In the genomic region with DNA sequence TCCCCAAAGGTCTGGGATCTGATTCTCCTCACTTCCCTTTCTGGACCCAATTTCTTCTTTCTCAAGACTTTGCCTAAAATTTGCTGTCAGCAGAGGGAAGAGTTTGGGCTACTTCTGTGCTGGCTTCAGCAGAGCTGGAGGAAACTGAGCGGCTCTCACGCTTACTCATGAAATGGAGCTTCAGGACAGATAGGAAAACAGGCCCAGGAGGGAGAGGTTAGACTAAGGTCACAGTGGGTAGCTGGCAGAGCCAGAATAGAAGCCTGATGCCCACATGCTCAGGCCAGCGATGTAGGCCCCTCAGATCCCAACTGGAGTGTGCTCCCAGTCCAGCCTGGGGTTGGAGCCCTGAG, we compare ENCODE assay signal across 8 cellular contexts. TPM values are rescaled to one million over a fixed set of nuclear protein-coding genes. Genes with fewer than 3 reads are reported as not detected.
A peak's percentile ranks its signal among the peaks of the same experiment; 100 is the strongest.
DNase-seq lines count a peak whose midpoint lies in the region; ATAC-seq and TF ChIP-seq lines count a peak whose summit lies in the region.

No MANE protein-coding gene starts in this region.

- H3K27me3 ChIP-seq in heart right ventricle: no peaks in the 10 kb centered on the region

- peak overlapping the region; percentile 98 for H3K4me3 ChIP-seq in AG10803 (ENCODE audit: low read length)
- H3K4me3 ChIP-seq in HEK293 (ENCODE audit: low read depth, low read length): peak overlapping the region; percentile 71
- peak overlapping the region; percentile 71 to 94 (median 84) for H3K4me3 ChIP-seq in heart right ventricle

- no peak overlapping the region for H3K27ac ChIP-seq in HEK293 (ENCODE audit: extremely low read depth, low read depth, low read length)
- H3K27ac ChIP-seq in heart right ventricle: peak overlapping the region; percentile 42 to 94 (median 90)
- no peak overlapping the region for H3K27ac ChIP-seq in caudate nucleus (ENCODE audit: low read depth, low read length)

- peaks cover 20% of the 10 kb centered on the region for H3K4me1 Mint-ChIP-seq in activated CD8-positive, alpha-beta T cell treated with anti-CD3 and anti-CD28 coated beads, Interleukin-2, amount 10 ng/mL, durations not matched to agents 7 days and 5 days (ENCODE audit: low read depth)

- H3K27ac Mint-ChIP-seq in activated CD8-positive, alpha-beta T cell treated with anti-CD3 and anti-CD28 coated beads, Interleukin-2, amount 10 ng/mL, durations not matched to agents 7 days and 5 days: peak overlapping the region; percentile 83

- intact Hi-C loops in heart right ventricle (cut with DNase I): loop anchor here in 8 of 10 donors (1.0 to 10.0 kb wide), 6 partner anchors 48 to 68 kb away; a partner anchor contains a TSS
- intact Hi-C loops in sciatic nerve (cut with DNase I): no loop called here

- TF ChIP-seq CTCF in AG10803 (conservative IDR thresholded peaks at IDR 0.05; ENCODE audit: low read length) (no peak), HEK293 (tag by site-specific recombination; IDR thresholded peaks at IDR 0.05) (no peak), heart right ventricle (IDR thresholded peaks at IDR 0.05) (no peak)

- no peaks in the 10 kb centered on the region for H3K27me3 Mint-ChIP-seq in activated CD8-positive, alpha-beta T cell treated with anti-CD3 and anti-CD28 coated beads, Interleukin-2, amount 10 ng/mL, durations not matched to agents 7 days and 5 days (ENCODE audit: low read depth)

- H3K36me3 ChIP-seq in HEK293 (ENCODE audit: control insufficient read depth in 2 of 2, insufficient read depth in 1 of 2, low read length in 2 of 2) (peaks cover 0 to 21% of the 10 kb centered on the region in 2 experiments; a peak in 1 of 3 replicates), heart right ventricle (peaks cover 0 to 26% (median 6%) of the 10 kb centered on the region in 9 donors)

- H3K4me3 Mint-ChIP-seq in activated CD8-positive, alpha-beta T cell treated with anti-CD3 and anti-CD28 coated beads, Interleukin-2, amount 10 ng/mL, durations not matched to agents 7 days and 5 days: peak overlapping the region; percentile 92

- no peaks in the 10 kb centered on the region for H3K9me3 Mint-ChIP-seq in activated CD8-positive, alpha-beta T cell treated with anti-CD3 and anti-CD28 coated beads, Interleukin-2, amount 10 ng/mL, durations not matched to agents 7 days and 5 days (ENCODE audit: insufficient read depth)

- H3K4me1 ChIP-seq in HEK293 (ENCODE audit: control insufficient read depth, insufficient read depth, low read length): no peaks in the 10 kb centered on the region
- H3K4me1 ChIP-seq in heart right ventricle: peaks cover 3 to 40% (median 25%) of the 10 kb centered on the region in 9 donors

- POLR2A ChIA-PET in HEK293 (lab: Yijun Ruan, JAX): interaction anchor here (0.9 to 1.2 kb wide), 3 partner anchors 72 to 949 kb away, joined by 3 read pairs; no protein-coding TSS in a partner anchor
- POLR2A ChIA-PET in activated CD8-positive, alpha-beta T cell treated with anti-CD3 and anti-CD28 coated beads, Interleukin-2, amount 10 ng/mL, durations not matched to agents 7 days and 5 days (lab: Charles Lee): interaction anchor here (1.2 kb wide), 2 partner anchors 29 to 55 kb away, joined by 5 to 8 read pairs; no protein-coding TSS in a partner anchor

- peak; percentile 32 for DNase-seq in AG10803 (ENCODE audit: low read depth)
- DNase-seq in activated CD8-positive, alpha-beta T cell treated with anti-CD3 and anti-CD28 coated beads, Interleukin-2, amount 10 ng/mL, durations not matched to agents 7 days and 5 days: no peak
- no peak for DNase-seq in heart right ventricle
- no peak for DNase-seq in sciatic nerve (ENCODE audit: low spot score)
- no peak for DNase-seq in dedifferentiated amniotic fluid mesenchymal stem cell (ENCODE audit: extremely low spot score)
- no peak for DNase-seq in caudate nucleus (lab: John Stamatoyannopoulos, UW)
- no peak for DNase-seq in NOMO-1 treated with DMSO at 0.1 percent for 48 hours (lab: John Stamatoyannopoulos, UW; ENCODE audit: unreplicated experiment)

- CTCF ChIA-PET in HEK293 (lab: Yijun Ruan, JAX): interaction anchor here (0.7 to 1.1 kb wide), 3 partner anchors 23 to 347 kb away, joined by 3 to 4 read pairs (median 3); no protein-coding TSS in a partner anchor
- CTCF ChIA-PET in activated CD8-positive, alpha-beta T cell treated with anti-CD3 and anti-CD28 coated beads, Interleukin-2, amount 10 ng/mL, durations not matched to agents 7 days and 5 days (lab: Charles Lee): interaction anchor here (1.3 to 2.7 kb wide), 2 partner anchors 48 to 72 kb away, joined by 3 to 16 read pairs; no protein-coding TSS in a partner anchor

- no peaks in the 10 kb centered on the region for H3K36me3 Mint-ChIP-seq in activated CD8-positive, alpha-beta T cell treated with anti-CD3 and anti-CD28 coated beads, Interleukin-2, amount 10 ng/mL, durations not matched to agents 7 days and 5 days (ENCODE audit: low read depth)

- H3K9me3 ChIP-seq in HEK293 (ENCODE audit: control insufficient read depth, insufficient read depth, low read depth, low read length) (no peaks in the 10 kb centered on the region), heart right ventricle (no peaks in the 10 kb centered on the region)

- WGBS in heart right ventricle, 2 donors: 2 to 5% methylated on average over 3 of the region's 3 CpGs

- no peak for ATAC-seq in activated CD8-positive, alpha-beta T cell treated with anti-CD3 and anti-CD28 coated beads, Interleukin-2, amount 10 ng/mL, durations not matched to agents 7 days and 5 days
- ATAC-seq in heart right ventricle (peak; percentile 66 to 81 (median 69)), sciatic nerve (peak; percentile 52)

TF ChIP-seq in HEK293, 187 proteins besides CTCF, POLR2A, EP300 and RAD21 (continues in another document):
- no peak for TF ChIP-seq ZFP37 (tag by site-specific recombination; IDR thresholded peaks at IDR 0.05)
- no peak for TF ChIP-seq ZNF121 (tag by site-specific recombination; IDR thresholded peaks at IDR 0.05)
- TF ChIP-seq, protein P1, sequence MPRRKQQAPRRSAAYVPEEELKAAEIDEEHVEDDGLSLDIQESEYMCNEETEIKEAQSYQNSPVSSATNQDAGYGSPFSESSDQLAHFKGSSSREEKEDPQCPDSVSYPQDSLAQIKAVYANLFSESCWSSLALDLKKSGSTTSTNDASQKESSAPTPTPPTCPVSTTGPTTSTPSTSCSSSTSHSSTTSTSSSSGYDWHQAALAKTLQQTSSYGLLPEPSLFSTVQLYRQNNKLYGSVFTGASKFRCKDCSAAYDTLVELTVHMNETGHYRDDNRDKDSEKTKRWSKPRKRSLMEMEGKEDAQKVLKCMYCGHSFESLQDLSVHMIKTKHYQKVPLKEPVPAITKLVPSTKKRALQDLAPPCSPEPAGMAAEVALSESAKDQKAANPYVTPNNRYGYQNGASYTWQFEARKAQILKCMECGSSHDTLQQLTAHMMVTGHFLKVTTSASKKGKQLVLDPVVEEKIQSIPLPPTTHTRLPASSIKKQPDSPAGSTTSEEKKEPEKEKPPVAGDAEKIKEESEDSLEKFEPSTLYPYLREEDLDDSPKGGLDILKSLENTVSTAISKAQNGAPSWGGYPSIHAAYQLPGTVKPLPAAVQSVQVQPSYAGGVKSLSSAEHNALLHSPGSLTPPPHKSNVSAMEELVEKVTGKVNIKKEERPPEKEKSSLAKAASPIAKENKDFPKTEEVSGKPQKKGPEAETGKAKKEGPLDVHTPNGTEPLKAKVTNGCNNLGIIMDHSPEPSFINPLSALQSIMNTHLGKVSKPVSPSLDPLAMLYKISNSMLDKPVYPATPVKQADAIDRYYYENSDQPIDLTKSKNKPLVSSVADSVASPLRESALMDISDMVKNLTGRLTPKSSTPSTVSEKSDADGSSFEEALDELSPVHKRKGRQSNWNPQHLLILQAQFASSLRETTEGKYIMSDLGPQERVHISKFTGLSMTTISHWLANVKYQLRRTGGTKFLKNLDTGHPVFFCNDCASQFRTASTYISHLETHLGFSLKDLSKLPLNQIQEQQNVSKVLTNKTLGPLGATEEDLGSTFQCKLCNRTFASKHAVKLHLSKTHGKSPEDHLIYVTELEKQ (tag by site-specific recombination; IDR thresholded peaks at IDR 0.05; ENCODE audit: borderline replicate concordance): no peak
- no peak for TF ChIP-seq ZNF112 (tag by site-specific recombination; IDR thresholded peaks at IDR 0.05)
- no peak for TF ChIP-seq ZEB2 (tag by site-specific recombination; IDR thresholded peaks at IDR 0.05)
- no peak for TF ChIP-seq SCRT1 (tag by site-specific recombination; IDR thresholded peaks at IDR 0.05; ENCODE audit: borderline replicate concordance)
- TF ChIP-seq KLF1 (tag by site-specific recombination; IDR thresholded peaks at IDR 0.05): no peak
- TF ChIP-seq, protein P2, sequence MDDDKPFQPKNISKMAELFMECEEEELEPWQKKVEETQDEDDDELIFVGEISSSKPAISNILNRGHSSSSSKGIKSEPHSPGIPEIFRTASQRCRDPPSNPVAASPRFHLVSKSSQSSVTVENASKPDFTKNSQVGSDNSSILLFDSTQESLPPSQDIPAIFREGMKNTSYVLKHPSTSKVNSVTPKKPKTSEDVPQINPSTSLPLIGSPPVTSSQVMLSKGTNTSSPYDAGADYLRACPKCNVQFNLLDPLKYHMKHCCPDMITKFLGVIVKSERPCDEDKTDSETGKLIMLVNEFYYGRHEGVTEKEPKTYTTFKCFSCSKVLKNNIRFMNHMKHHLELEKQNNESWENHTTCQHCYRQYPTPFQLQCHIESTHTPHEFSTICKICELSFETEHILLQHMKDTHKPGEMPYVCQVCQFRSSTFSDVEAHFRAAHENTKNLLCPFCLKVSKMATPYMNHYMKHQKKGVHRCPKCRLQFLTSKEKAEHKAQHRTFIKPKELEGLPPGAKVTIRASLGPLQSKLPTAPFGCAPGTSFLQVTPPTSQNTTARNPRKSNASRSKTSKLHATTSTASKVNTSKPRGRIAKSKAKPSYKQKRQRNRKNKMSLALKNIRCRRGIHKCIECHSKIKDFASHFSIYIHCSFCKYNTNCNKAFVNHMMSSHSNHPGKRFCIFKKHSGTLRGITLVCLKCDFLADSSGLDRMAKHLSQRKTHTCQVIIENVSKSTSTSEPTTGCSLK (tag by site-specific recombination; IDR thresholded peaks at IDR 0.05): no peak
- no peak for TF ChIP-seq ZNF140 (tag by site-specific recombination; IDR thresholded peaks at IDR 0.05)

RNA-seq across cellular contexts. Expression of a gene that starts 0.6 kb away (rescaled TPM):
- total RNA-seq in activated CD8-positive, alpha-beta T cell treated with anti-CD3 and anti-CD28 coated beads, Interleukin-2, amount 10 ng/mL, durations not matched to agents 7 days and 5 days: 10 to 100 TPM in 1 of 2 experiments, 1 to 10 TPM in 1; 9.9 to 10.3 TPM
- total RNA-seq in heart right ventricle: 10 to 100 TPM; 24.1 to 38.7 (median 31.8) TPM
- polyA plus RNA-seq in heart right ventricle: 10 to 100 TPM; 10.3 to 41.3 TPM
- total RNA-seq in sciatic nerve: 15.6 TPM

RNA-seq across cellular contexts. Expression of a gene that starts 50.1 kb away (rescaled TPM):
- 10 to 100 TPM; 91.8 to 96.4 TPM for total RNA-seq in activated CD8-positive, alpha-beta T cell treated with anti-CD3 and anti-CD28 coated beads, Interleukin-2, amount 10 ng/mL, durations not matched to agents 7 days and 5 days
- total RNA-seq in heart right ventricle (100 to 1,000 TPM; 379 to 658 (median 556) TPM), sciatic nerve (38.7 TPM)
- polyA plus RNA-seq in heart right ventricle: 100 to 1,000 TPM; 154 to 254 TPM

RNA-seq across cellular contexts. Expression of a gene that starts 54.4 kb away (rescaled TPM):
- total RNA-seq in activated CD8-positive, alpha-beta T cell treated with anti-CD3 and anti-CD28 coated beads, Interleukin-2, amount 10 ng/mL, durations not matched to agents 7 days and 5 days: 100 to 1,000 TPM; 262 TPM
- 100 to 1,000 TPM in 1 of 10 donors, 10 to 100 TPM in 9; 66.9 to 102 (median 88.1) TPM for total RNA-seq in heart right ventricle
- polyA plus RNA-seq in heart right ventricle: 10 to 100 TPM; 27.2 to 59.0 TPM
- 144 TPM for total RNA-seq in sciatic nerve

Comparison
In these comparisons a context has a peak if more than half of its experiments do, and no peak if none do; other contexts are left out.
1. H3K27ac ChIP-seq: peak in heart right ventricle (10 of 10); none in HEK293 (single experiment) and caudate nucleus (single experiment).
2. Peak in every context shown above with its lines, with median percentiles within 50 percentile points of each other: H3K4me3 ChIP-seq.